19 cellular contexts compared by ENCODE assay signal in genomic region chr2:86392873-86393272, GRCh38. TPM values are rescaled to one million over a fixed set of nuclear protein-coding genes. Genes with fewer than 3 reads are reported as not detected.
"Had no signal": no experiment of that assay in that cellular context is flagged by ENCODE, and none has a peak within 500 bp of the region (broad histone marks: within the 10 kb centered on the region; RNA-seq: fewer than 3 reads in every experiment).

No MANE protein-coding gene starts in this region.

- H3K27ac Mint-ChIP-seq: activated CD4-positive, alpha-beta T cell treated with anti-CD3 and anti-CD28 coated beads, Interleukin-2, amount 10 ng/mL, durations not matched to agents 7 days and 5 days; activated naive CD8-positive, alpha-beta T cell treated with anti-CD3 and anti-CD28 coated beads, Interleukin-2, amount 10 ng/mL, durations not matched to agents 7 days and 5 days; endodermal cell; memory B cell; stimulated activated naive CD8-positive, alpha-beta T cell treated with anti-CD3 and anti-CD28 coated beads, Interleukin-15, Interleukin-2, amounts not matched to agents 100 ng/mL and 50 ng/mL, for 24 hours; T-helper 17 cell had no signal

- H3K9me3 Mint-ChIP-seq: activated naive CD8-positive, alpha-beta T cell treated with anti-CD3 and anti-CD28 coated beads, Interleukin-2, amount 10 ng/mL, durations not matched to agents 7 days and 5 days had no signal

- DNase-seq: activated CD4-positive, alpha-beta T cell treated with anti-CD3 and anti-CD28 coated beads, Interleukin-2, amount 10 ng/mL, durations not matched to agents 7 days and 5 days; activated naive CD4-positive, alpha-beta T cell; activated naive CD8-positive, alpha-beta T cell treated with anti-CD3 and anti-CD28 coated beads, Interleukin-2, amount 10 ng/mL, durations not matched to agents 7 days and 5 days; activated T-cell treated with anti-CD3 and anti-CD28 coated beads for 4 hours; aorta; endodermal cell; gastrocnemius medialis; naive thymus-derived CD8-positive, alpha-beta T cell; spleen; T-helper 17 cell; upper lobe of right lung had no signal

- H3K4me1 ChIP-seq: breast epithelium, left lung, parathyroid adenoma, spleen had no signal

- H3K27me3 Mint-ChIP-seq: activated CD4-positive, alpha-beta T cell treated with anti-CD3 and anti-CD28 coated beads, Interleukin-2, amount 10 ng/mL, durations not matched to agents 7 days and 5 days; activated naive CD8-positive, alpha-beta T cell treated with anti-CD3 and anti-CD28 coated beads, Interleukin-2, amount 10 ng/mL, durations not matched to agents 7 days and 5 days; stimulated activated naive CD8-positive, alpha-beta T cell treated with anti-CD3 and anti-CD28 coated beads, Interleukin-15, Interleukin-2, amounts not matched to agents 100 ng/mL and 50 ng/mL, for 24 hours had no signal

- H3K36me3 Mint-ChIP-seq: activated naive CD8-positive, alpha-beta T cell treated with anti-CD3 and anti-CD28 coated beads, Interleukin-2, amount 10 ng/mL, durations not matched to agents 7 days and 5 days; memory B cell had no signal

- ATAC-seq: naive thymus-derived CD8-positive, alpha-beta T cell; T-helper 17 cell had no signal

- H3K4me3 ChIP-seq: breast epithelium, gastrocnemius medialis, left lung, mucosa of descending colon, spleen, thoracic aorta, upper lobe of right lung had no signal

- H3K36me3 ChIP-seq: breast epithelium, gastrocnemius medialis, left lung, neutrophil, spleen, thoracic aorta, upper lobe of right lung had no signal

- H3K27me3 ChIP-seq: breast epithelium, gastrocnemius medialis, left lung, neutrophil, upper lobe of right lung had no signal

- H3K79me2 ChIP-seq: parathyroid adenoma had no signal

- H3K9me3 ChIP-seq: breast epithelium, gastrocnemius medialis, left lung, mucosa of descending colon, neutrophil, spleen, thoracic aorta, upper lobe of right lung had no signal

- H3K4me3 Mint-ChIP-seq: activated CD4-positive, alpha-beta T cell treated with anti-CD3 and anti-CD28 coated beads, Interleukin-2, amount 10 ng/mL, durations not matched to agents 7 days and 5 days; activated naive CD8-positive, alpha-beta T cell treated with anti-CD3 and anti-CD28 coated beads, Interleukin-2, amount 10 ng/mL, durations not matched to agents 7 days and 5 days; endodermal cell; memory B cell; naive thymus-derived CD8-positive, alpha-beta T cell; stimulated activated naive CD8-positive, alpha-beta T cell treated with anti-CD3 and anti-CD28 coated beads, Interleukin-15, Interleukin-2, amounts not matched to agents 100 ng/mL and 50 ng/mL, for 24 hours; T-helper 17 cell had no signal

- H3K4me1 Mint-ChIP-seq: endodermal cell had no signal

- H3K27ac ChIP-seq: breast epithelium, left lung, neutrophil, parathyroid adenoma, spleen, thoracic aorta, upper lobe of right lung had no signal

RNA-seq across cellular contexts. Expression of gene REEP1, which starts 55.4 kb away (rescaled TPM):
- polyA plus RNA-seq: naive thymus-derived CD8-positive, alpha-beta T cell had no signal
